Comparison of ENCODE assay signal across 8 cellular contexts in genomic region chr4:98260579-98261290, GRCh38. TPM values are rescaled to one million over a fixed set of nuclear protein-coding genes. Genes with fewer than 3 reads are reported as not detected.
DNase-seq lines count a peak whose midpoint lies in the region; ATAC-seq and TF ChIP-seq lines count a peak whose summit lies in the region.

No MANE protein-coding gene starts in this region.

- peak; percentile 82 for TF ChIP-seq POLR2A in GM18951 (IDR thresholded peaks at IDR 0.05; ENCODE audit: extremely low read depth, insufficient read depth, insufficient read length)

- DNase-seq in AG20443 (ENCODE audit: low spot score) (peak; percentile 99), NCI-H2227 treated with DMSO at 0.1 percent for 48 hours (lab: John Stamatoyannopoulos, UW) (peak; percentile 90), cerebellar cortex (ENCODE audit: low spot score) (peak; percentile 95), kidney epithelial cell (ENCODE audit: low read depth) (peak; percentile 81)
- peak; percentile 83 for DNase-seq in activated CD4-positive, CD25-positive, alpha-beta regulatory T cell treated with anti-CD3 and anti-CD28 coated beads, Interleukin-2, amount 50 U/mL, for 16 hours (ENCODE audit: low read depth, low spot score)
- peak; percentile 77 to 90 for DNase-seq in stimulated activated CD4-positive, alpha-beta T cell treated with anti-CD3 and anti-CD28 coated beads, Interleukin-15, amount 100 ng/mL, for 1 hour (ENCODE audit: low read depth in 1 of 2, low spot score in 1 of 2)

- peak; percentile 90 for ATAC-seq in HG03159 (IDR thresholded peaks at IDR 0.05; ENCODE audit: unreplicated experiment)

- H3K36me3 ChIP-seq in kidney epithelial cell (ENCODE audit: control insufficient read depth, insufficient read depth, low read length) = no peaks in the 10 kb centered on the region

- H3K27me3 ChIP-seq in kidney epithelial cell (ENCODE audit: control insufficient read depth, insufficient read depth, low read length) = no peaks in the 10 kb centered on the region

- peak overlapping the region; percentile 57 for H3K4me3 ChIP-seq in kidney epithelial cell (ENCODE audit: low read depth, low read length)

- no peak for TF ChIP-seq CTCF in kidney epithelial cell (IDR thresholded peaks at IDR 0.05; ENCODE audit: insufficient read depth, low read length, poor library complexity, severe bottlenecking)

- in situ Hi-C loops in GM18951 (cut with MboI; ENCODE audit: low sequenced_read_pairs, unreplicated experiment) = no loop called here

RNA-seq across cellular contexts. Expression of gene RAP1GDS1, which starts 0.4 kb away (rescaled TPM):
- 46.9 and 53.3 TPM in 2 replicates for total RNA-seq in kidney epithelial cell

Comparison
In these comparisons a context has a peak if more than half of its experiments do, and no peak if none do; other contexts are left out.
1. Peak in every context shown above with its lines: DNase-seq, ATAC-seq and H3K4me3 ChIP-seq.